ENCODE assay signal across 2 cellular contexts in genomic region chr1:230710543-230710904, GRCh38.
TF ChIP-seq lines count a peak whose summit lies in the region.

No MANE protein-coding gene starts in this region.

TF ChIP-seq in H1, 55 proteins besides CTCF, POLR2A, EP300 and RAD21 (continued from another document):
- no peak for TF ChIP-seq SP4 (IDR thresholded peaks at IDR 0.05; ENCODE audit: low read length)
- TF ChIP-seq CHD2 (IDR thresholded peaks at IDR 0.05; ENCODE audit: low read length), result no peak
- TF ChIP-seq SP2 (IDR thresholded peaks at IDR 0.05; ENCODE audit: low read length), result no peak
- no peak for TF ChIP-seq YY1 (IDR thresholded peaks at IDR 0.05; ENCODE audit: low read depth, low read length)
- no peak for TF ChIP-seq SAP30 (IDR thresholded peaks at IDR 0.05; ENCODE audit: insufficient read depth, insufficient replicate concordance, low read length)
- no peak for TF ChIP-seq SP1 (IDR thresholded peaks at IDR 0.05; ENCODE audit: low read depth, low read length)
- no peak for TF ChIP-seq JUN (IDR thresholded peaks at IDR 0.05; ENCODE audit: low read depth, low read length)
- no peak for TF ChIP-seq ZNF274 (IDR thresholded peaks at IDR 0.05; ENCODE audit: borderline replicate concordance, extremely low read depth, low read length)
- no peak for TF ChIP-seq RNF2 (IDR thresholded peaks at IDR 0.05; ENCODE audit: borderline replicate concordance, low read depth, low read length, missing control alignments, poor library complexity, severe bottlenecking)
TF ChIP-seq in H1: peak in this region for 0.

TF ChIP-seq in liver, 16 proteins besides CTCF, POLR2A, EP300 and RAD21:
- no peak for TF ChIP-seq REST (IDR thresholded peaks at IDR 0.05)
- no peak for TF ChIP-seq EGR1 (IDR thresholded peaks at IDR 0.05; ENCODE audit: low read depth in 2 of 2)
- peak in 1 of 2 donors; percentile 2 for TF ChIP-seq HNF4A (conservative IDR thresholded peaks at IDR 0.05)
- TF ChIP-seq FOXA1 (IDR thresholded peaks at IDR 0.05), result no peak
- no peak for TF ChIP-seq FOXA2 (IDR thresholded peaks at IDR 0.05)
- TF ChIP-seq RXRA (IDR thresholded peaks at IDR 0.05), result no peak
- TF ChIP-seq HNF4G (IDR thresholded peaks at IDR 0.05), result no peak
- no peak for TF ChIP-seq NR2F2 (IDR thresholded peaks at IDR 0.05)
- TF ChIP-seq JUND (IDR thresholded peaks at IDR 0.05), result no peak
- TF ChIP-seq GABPA (IDR thresholded peaks at IDR 0.05 in 1 of 2, conservative IDR thresholded peaks at IDR 0.05 in 1 of 2), result no peak
- no peak for TF ChIP-seq MAX (IDR thresholded peaks at IDR 0.05)
- TF ChIP-seq SP1 (IDR thresholded peaks at IDR 0.05), result peak; percentile 4
- TF ChIP-seq YY1 (IDR thresholded peaks at IDR 0.05), result no peak
- TF ChIP-seq TAF1 (conservative IDR thresholded peaks at IDR 0.05), result peak; percentile 11
